ENCODE assay signal across 19 cellular contexts in the genomic region with DNA sequence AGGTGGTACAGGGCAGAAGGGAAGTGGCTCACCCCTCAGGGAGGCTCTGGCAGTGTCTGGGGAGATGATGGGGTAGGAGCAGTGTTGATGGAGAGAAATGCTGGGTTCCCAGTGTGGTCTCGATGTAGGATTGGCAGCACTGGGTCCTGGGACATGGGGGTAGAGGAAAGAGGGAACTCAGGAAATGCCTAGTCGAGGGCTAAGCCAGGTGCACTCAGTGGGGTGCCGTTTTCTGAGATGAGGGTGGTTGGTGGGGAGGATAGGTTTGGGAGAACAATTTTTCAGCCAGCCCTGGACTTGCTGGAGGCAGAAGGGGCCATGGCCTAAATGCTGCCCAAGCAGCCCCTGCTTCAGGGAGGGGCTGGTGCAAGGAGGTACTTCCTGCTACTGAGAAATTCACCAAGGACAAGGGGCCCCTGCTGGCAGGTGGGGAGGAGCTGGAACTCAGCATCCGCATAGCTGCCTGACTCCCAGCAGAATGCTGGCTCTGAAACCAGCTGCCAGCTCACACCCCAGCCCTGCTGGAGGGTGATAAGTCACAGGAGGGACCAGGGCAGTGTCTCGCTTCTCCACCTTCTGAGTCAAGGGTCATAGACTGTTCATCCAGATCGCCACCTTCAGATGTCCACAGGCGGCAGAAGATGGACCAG. TPM values are rescaled to one million over a fixed set of nuclear protein-coding genes. Genes with fewer than 3 reads are reported as not detected.
DNase-seq lines count a peak whose midpoint lies in the region; TF ChIP-seq lines count a peak whose summit lies in the region.
"Had no signal": no experiment of that assay in that cellular context is flagged by ENCODE, and none has a peak within 500 bp of the region (broad histone marks: within the 10 kb centered on the region; RNA-seq: fewer than 3 reads in every experiment).

No MANE protein-coding gene starts in this region.

- intact Hi-C loops in stomach (cut with DNase I; ENCODE audit: low total_unique reads), result no loop called here
- intact Hi-C loops in activated CD4-positive, alpha-beta memory T cell treated with anti-CD3 and anti-CD28 coated beads for 36 hours (cut with micrococcal nuclease), result no loop called here

- H3K4me3 Mint-ChIP-seq in activated CD4-positive, alpha-beta memory T cell treated with anti-CD3 and anti-CD28 coated beads for 36 hours, result no peak overlapping the region
- H3K4me3 Mint-ChIP-seq: activated CD4-positive, alpha-beta memory T cell treated with anti-CD3 and anti-CD28 coated beads, Interleukin-2, amount 10 ng/mL, durations not matched to agents 7 days and 5 days; CD8-positive, alpha-beta T cell; mesothelial cell of epicardium had no signal

- no peak overlapping the region for H3K27ac ChIP-seq in stomach
- H3K27ac ChIP-seq: ascending aorta, gastroesophageal sphincter, sigmoid colon, SJSA1, thyroid gland had no signal

- H3K9me3 Mint-ChIP-seq in activated CD4-positive, alpha-beta memory T cell treated with anti-CD3 and anti-CD28 coated beads for 36 hours, result no peaks in the 10 kb centered on the region
- H3K9me3 Mint-ChIP-seq: activated CD4-positive, alpha-beta memory T cell treated with anti-CD3 and anti-CD28 coated beads, Interleukin-2, amount 10 ng/mL, durations not matched to agents 7 days and 5 days; CD8-positive, alpha-beta T cell; mesothelial cell of epicardium had no signal

- no peak for TF ChIP-seq EP300 in stomach (IDR thresholded peaks at IDR 0.05)

- DNase-seq in NCI-H2171 treated with DMSO at 0.1 percent for 48 hours (lab: John Stamatoyannopoulos, UW), result peak; percentile 26
- DNase-seq in NCI-H2171 (lab: John Stamatoyannopoulos, UW), result no peak
- peak; percentile 26 for DNase-seq in HT-29 (ENCODE audit: low spot score)
- peak; percentile 63 for DNase-seq in iPS-NIHi11 (ENCODE audit: low spot score)
- DNase-seq in stomach, result no peak
- DNase-seq in activated CD4-positive, alpha-beta memory T cell treated with anti-CD3 and anti-CD28 coated beads for 36 hours, result no peak
- DNase-seq: ACHN; activated CD4-positive, alpha-beta memory T cell treated with anti-CD3 and anti-CD28 coated beads, Interleukin-2, amount 10 ng/mL, durations not matched to agents 7 days and 5 days; activated effector memory CD4-positive, alpha-beta T cell treated with Interleukin-2 at 50 U/mL for 16 hours; CD8-positive, alpha-beta T cell; NCI-H1105; sigmoid colon; stimulated activated CD4-positive, alpha-beta T cell treated with anti-CD3 and anti-CD28 coated beads, Interleukin-2, amount 100 ng/mL, for 48 hours; stimulated activated CD8-positive, alpha-beta memory T cell treated with anti-CD3 and anti-CD28 coated beads, Interleukin-4, amount 100 ng/mL, for 48 hours; thyroid gland had no signal

- H3K27me3 ChIP-seq in stomach, result no peaks in the 10 kb centered on the region
- H3K27me3 ChIP-seq: ascending aorta, gastroesophageal sphincter, sigmoid colon, SJSA1, thyroid gland had no signal

- peaks cover 0 to 28% (median 12%) of the 10 kb centered on the region in 4 donors for H3K36me3 ChIP-seq in stomach
- H3K36me3 ChIP-seq: ascending aorta, sigmoid colon, SJSA1, thyroid gland had no signal

- H3K4me1 Mint-ChIP-seq in activated CD4-positive, alpha-beta memory T cell treated with anti-CD3 and anti-CD28 coated beads for 36 hours (ENCODE audit: low read depth), result peaks cover 4% of the 10 kb centered on the region

- no peaks in the 10 kb centered on the region for H3K36me3 Mint-ChIP-seq in activated CD4-positive, alpha-beta memory T cell treated with anti-CD3 and anti-CD28 coated beads for 36 hours
- H3K36me3 Mint-ChIP-seq: mesothelial cell of epicardium had no signal

- no peak for TF ChIP-seq POLR2A in stomach (IDR thresholded peaks at IDR 0.05)

- CTCF ChIA-PET in activated CD4-positive, alpha-beta memory T cell treated with anti-CD3 and anti-CD28 coated beads for 36 hours (lab: Charles Lee), result no interaction called here

- H3K27ac Mint-ChIP-seq in activated CD4-positive, alpha-beta memory T cell treated with anti-CD3 and anti-CD28 coated beads for 36 hours, result no peak overlapping the region
- H3K27ac Mint-ChIP-seq: activated CD4-positive, alpha-beta memory T cell treated with anti-CD3 and anti-CD28 coated beads, Interleukin-2, amount 10 ng/mL, durations not matched to agents 7 days and 5 days; CD8-positive, alpha-beta T cell; mesothelial cell of epicardium had no signal

- TF ChIP-seq CTCF in stomach (IDR thresholded peaks at IDR 0.05), result no peak

- H3K27me3 Mint-ChIP-seq in activated CD4-positive, alpha-beta memory T cell treated with anti-CD3 and anti-CD28 coated beads for 36 hours, result no peaks in the 10 kb centered on the region
- H3K27me3 Mint-ChIP-seq: activated CD4-positive, alpha-beta memory T cell treated with anti-CD3 and anti-CD28 coated beads, Interleukin-2, amount 10 ng/mL, durations not matched to agents 7 days and 5 days had no signal

- peaks cover 0 to 4% (median 3%) of the 10 kb centered on the region in 4 donors for H3K4me1 ChIP-seq in stomach
- H3K4me1 ChIP-seq: SJSA1 had no signal

- WGBS in stomach, 5 donors, result 71 to 81% (median 76%) methylated on average over 7 of the region's 7 CpGs

- POLR2A ChIA-PET in activated CD4-positive, alpha-beta memory T cell treated with anti-CD3 and anti-CD28 coated beads for 36 hours (lab: Charles Lee), result no interaction called here

- no peaks in the 10 kb centered on the region for H3K9me3 ChIP-seq in stomach
- H3K9me3 ChIP-seq: ascending aorta, gastroesophageal sphincter, sigmoid colon, SJSA1, thyroid gland had no signal

- H3K4me3 ChIP-seq in stomach, result no peak overlapping the region
- H3K4me3 ChIP-seq: ascending aorta, gastroesophageal sphincter, sigmoid colon, SJSA1, thyroid gland had no signal

RNA-seq across cellular contexts. Expression of gene CCDC157, which starts 6.0 kb away (rescaled TPM):
- total RNA-seq in HT-29 (2014; rRNA removed; shearing (Covaris generic)), result 3.6 and 5.5 TPM in 2 replicates
- total RNA-seq in stomach, result 1 to 10 TPM in 3 of 5 donors, under 1 TPM in 1, not detected in 1; 0.73 to 9.0 (median 3.0) TPM
- polyA plus RNA-seq in stomach, result 1 to 10 TPM; 1.7 to 3.7 (median 1.9) TPM
- total RNA-seq in activated CD4-positive, alpha-beta memory T cell treated with anti-CD3 and anti-CD28 coated beads for 36 hours, result 1 to 10 TPM; 2.1 to 2.9 TPM

RNA-seq across cellular contexts. Expression of gene SF3A1, which starts 6.1 kb away (rescaled TPM):
- total RNA-seq in HT-29 (2014; rRNA removed; shearing (Covaris generic)), result 42.3 and 50.8 TPM in 2 replicates
- total RNA-seq in stomach, result 100 to 1,000 TPM in 1 of 5 donors, 10 to 100 TPM in 4; 30.3 to 316 (median 38.8) TPM
- 10 to 100 TPM; 13.6 to 15.6 (median 15.0) TPM for polyA plus RNA-seq in stomach
- 100 to 1,000 TPM; 255 to 273 TPM for total RNA-seq in activated CD4-positive, alpha-beta memory T cell treated with anti-CD3 and anti-CD28 coated beads for 36 hours

RNA-seq across cellular contexts. Expression of gene RNF215, which starts 24.5 kb away (rescaled TPM):
- total RNA-seq in HT-29 (2014; rRNA removed; shearing (Covaris generic)), result 4.8 and 9.5 TPM in 2 replicates
- 10 to 100 TPM in 3 of 5 donors, 1 to 10 TPM in 2; 3.6 to 29.4 (median 15.6) TPM for total RNA-seq in stomach
- 1 to 10 TPM; 4.1 to 8.4 (median 4.3) TPM for polyA plus RNA-seq in stomach
- 10 to 100 TPM in 1 of 2 experiments, 1 to 10 TPM in 1; 8.8 to 10.2 TPM for total RNA-seq in activated CD4-positive, alpha-beta memory T cell treated with anti-CD3 and anti-CD28 coated beads for 36 hours

RNA-seq across cellular contexts. Expression of gene SEC14L2, which starts 34.1 kb away (rescaled TPM):
- total RNA-seq in HT-29 (2014; rRNA removed; shearing (Covaris generic)), result 2.2 and 3.0 TPM in 2 replicates
- 10 to 100 TPM in 2 of 5 donors, 1 to 10 TPM in 1, not detected in 2; 4.1 to 19.4 (median 17.1) TPM for total RNA-seq in stomach
- polyA plus RNA-seq in stomach, result 10 to 100 TPM in 1 of 3 donors, 1 to 10 TPM in 2; 9.9 to 10.3 (median 10.0) TPM
- 10 to 100 TPM; 12.8 to 15.3 TPM for total RNA-seq in activated CD4-positive, alpha-beta memory T cell treated with anti-CD3 and anti-CD28 coated beads for 36 hours

RNA-seq across cellular contexts. Expression of gene TBC1D10A, which starts 36.0 kb away (rescaled TPM):
- total RNA-seq in HT-29 (2014; rRNA removed; shearing (Covaris generic)), result 17.2 and 17.4 TPM in 2 replicates
- 10 to 100 TPM in 3 of 5 donors, 1 to 10 TPM in 2; 2.2 to 23.2 (median 16.3) TPM for total RNA-seq in stomach
- polyA plus RNA-seq in stomach, result 10 to 100 TPM; 14.2 to 24.5 (median 20.3) TPM
- total RNA-seq in activated CD4-positive, alpha-beta memory T cell treated with anti-CD3 and anti-CD28 coated beads for 36 hours, result 10 to 100 TPM; 28.9 to 29.0 TPM

Comparison
In these comparisons a context has a peak if more than half of its experiments do, and no peak if none do; other contexts are left out.
1. DNase-seq: peak in NCI-H2171 treated with DMSO at 0.1 percent for 48 hours (single experiment), HT-29 (single experiment) and iPS-NIHi11 (single experiment); none in NCI-H2171 (single experiment), stomach (single experiment) and activated CD4-positive, alpha-beta memory T cell treated with anti-CD3 and anti-CD28 coated beads for 36 hours (single experiment).